In genomic region chr17:35433075-35433894, GRCh38 we compare ENCODE assay signal across 8 cellular contexts. TPM values are rescaled to one million over a fixed set of nuclear protein-coding genes. Genes with fewer than 3 reads are reported as not detected.
DNase-seq lines count a peak whose midpoint lies in the region; ATAC-seq and FAIRE-seq lines count a peak whose summit lies in the region.

No MANE protein-coding gene starts in this region.

- peak overlapping the region; percentile 28 for H3K4me3 ChIP-seq in mesodermal cell (ENCODE audit: extremely low read depth, insufficient read depth, low read length, poor library complexity, severe bottlenecking)

- peaks cover 6% of the 10 kb centered on the region for H3K9me3 ChIP-seq in mesodermal cell (ENCODE audit: control insufficient read depth, low read length)

- no peaks in the 10 kb centered on the region for H3K4me1 ChIP-seq in mesodermal cell (ENCODE audit: control insufficient read depth, insufficient read depth, low read length, poor library complexity, severe bottlenecking)

- 63 to 65% methylated on average over 16 to 17 of the region's 19 CpGs for WGBS in mesodermal cell (ENCODE audit: insufficient coverage in 2 of 2), 2 experiments

- FAIRE-seq in GM18507 (lab: Jason Lieb, UNC) (peak; percentile 46), endometrium (lab: Jason Lieb, UNC) (peak; percentile 93)

- ATAC-seq in GM18519 (IDR thresholded peaks at IDR 0.05; ENCODE audit: low FRiP score, unreplicated experiment): no peak
- ATAC-seq in GM21447 (IDR thresholded peaks at IDR 0.05; ENCODE audit: unreplicated experiment): no peak

- no peaks in the 10 kb centered on the region for H3K36me3 ChIP-seq in mesodermal cell (ENCODE audit: control insufficient read depth, insufficient read depth, low read length)

- H3K27ac ChIP-seq in mesodermal cell (ENCODE audit: low read depth, low read length, severe bottlenecking): peak overlapping the region; percentile 99

- DNase-seq in GM18507 (ENCODE audit: extremely low spot score, insufficient read length, low read depth): no peak
- DNase-seq in M059J (ENCODE audit: low read depth): peak; percentile 100
- DNase-seq in activated CD8-positive, alpha-beta memory T cell treated with anti-CD3 and anti-CD28 coated beads for 4 hours (ENCODE audit: low read depth in 2 of 2): peak; percentile 50 to 62
- peak; percentile 37 to 48 for DNase-seq in stimulated activated CD8-positive, alpha-beta memory T cell treated with anti-CD3 and anti-CD28 coated beads, Interleukin-2, amount 100 ng/mL, for 1 hour (ENCODE audit: low read depth in 2 of 2)

RNA-seq across cellular contexts. Expression of gene SLFN12, which starts 1.0 kb away (rescaled TPM):
- 39.4 and 39.6 TPM in 2 replicates for total RNA-seq in M059J (2014; rRNA removed; shearing (Covaris generic))
- polyA plus RNA-seq in mesodermal cell (2013, experiment 1 of 2): 2.8 TPM
- 3.1 TPM for polyA plus RNA-seq in mesodermal cell (2013, experiment 2 of 2)

RNA-seq across cellular contexts. Expression of gene SLFN13, which starts 15.3 kb away (rescaled TPM):
- total RNA-seq in M059J (2014; rRNA removed; shearing (Covaris generic)): 12.4 and 23.2 TPM in 2 replicates
- 2.5 TPM for polyA plus RNA-seq in mesodermal cell (2013, experiment 1 of 2)
- 1.6 TPM for polyA plus RNA-seq in mesodermal cell (2013, experiment 2 of 2)

RNA-seq across cellular contexts. Expression of gene SLFN11, which starts 59.9 kb away (rescaled TPM):
- 49.2 and 82.0 TPM in 2 replicates for total RNA-seq in M059J (2014; rRNA removed; shearing (Covaris generic))
- 0.44 TPM for polyA plus RNA-seq in mesodermal cell (2013, experiment 1 of 2)
- polyA plus RNA-seq in mesodermal cell (2013, experiment 2 of 2): 0.15 TPM
